Comparison of ENCODE assay signal across 19 cellular contexts in the genomic region with DNA sequence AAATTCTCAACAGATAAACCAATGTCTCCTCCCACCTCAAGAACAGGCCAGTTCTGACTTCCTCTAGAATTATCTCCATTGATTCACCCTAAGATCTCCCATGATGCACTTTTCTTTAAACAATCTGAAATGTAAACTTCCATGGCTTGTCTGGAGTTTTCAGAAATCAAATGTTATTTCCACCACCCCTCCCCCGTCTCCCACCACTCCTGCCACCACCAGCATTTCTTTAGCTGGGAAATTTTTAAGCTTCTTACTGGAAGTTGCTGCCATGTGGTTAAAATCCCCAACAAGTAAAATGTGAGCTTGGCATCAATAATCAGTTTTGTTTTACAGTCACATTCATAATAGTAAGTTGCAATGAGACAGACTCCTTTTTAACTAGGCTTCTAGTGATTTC. TPM values are rescaled to one million over a fixed set of nuclear protein-coding genes. Genes with fewer than 3 reads are reported as not detected.
A peak's percentile ranks its signal among the peaks of the same experiment; 100 is the strongest.
DNase-seq lines count a peak whose midpoint lies in the region.
"Had no signal": no experiment of that assay in that cellular context is flagged by ENCODE, and none has a peak within 500 bp of the region (broad histone marks: within the 10 kb centered on the region; RNA-seq: fewer than 3 reads in every experiment).

No MANE protein-coding gene starts in this region.

- peak overlapping the region; percentile 93 for H3K27ac ChIP-seq in GM23248
- H3K27ac ChIP-seq: neutrophil, prostate gland had no signal

- WGBS in GM23248 (ENCODE audit: low coverage in 1 of 2, low lambda C conversion rate in 2 of 2, missing lambda C conversion rate in 2 of 2), 2 experiments: 93 to 95% methylated on average over 1 of the region's 1 CpG

- peak overlapping the region; percentile 64; the same call in 1 of the 2 replicates for H3K9ac ChIP-seq in GM23248
- H3K9ac ChIP-seq: SK-N-SH had no signal

- H3K79me2 ChIP-seq in GM23248 (ENCODE audit: insufficient read depth): peaks cover 15% of the 10 kb centered on the region

- DNase-seq in GM23248 (peak; percentile 14), MV-4-11 (lab: John Stamatoyannopoulos, UW) (peak; percentile 76), amniotic epithelial cell (ENCODE audit: low read depth) (peak; percentile 49), iris pigment epithelial cell (ENCODE audit: low read depth) (peak; percentile 57), foreskin melanocyte (no peak), NCI-H146 treated with DMSO at 0.1 percent for 48 hours (lab: John Stamatoyannopoulos, UW; ENCODE audit: unreplicated experiment) (no peak)
- DNase-seq in activated CD4-positive, alpha-beta T cell treated with anti-CD3 and anti-CD28 coated beads for 48 hours: no peak
- no peak for DNase-seq in activated CD8-positive, alpha-beta memory T cell treated with anti-CD3 and anti-CD28 coated beads, Interleukin-2, amount 50 U/mL, for 48 hours
- DNase-seq: activated CD4-positive, alpha-beta memory T cell treated with anti-CD3 and anti-CD28 coated beads, Interleukin-2, amount 10 ng/mL, durations not matched to agents 7 days and 5 days; activated effector memory CD4-positive, alpha-beta T cell treated with Interleukin-2 at 50 U/mL for 16 hours; activated naive CD8-positive, alpha-beta T cell treated with anti-CD3 and anti-CD28 coated beads, Interleukin-2, amount 10 ng/mL, durations not matched to agents 7 days and 5 days; kidney; mammary epithelial cell; NCI-H1417 treated with DMSO at 0.1 percent for 48 hours; SK-N-SH; stimulated activated naive CD8-positive, alpha-beta T cell treated with anti-CD3 and anti-CD28 coated beads, Interleukin-15, amount 100 ng/mL, for 72 hours; tibial artery had no signal

- H3K9me2 ChIP-seq in GM23248 (ENCODE audit: insufficient read depth): no peaks in the 10 kb centered on the region
- H3K9me2 ChIP-seq: SK-N-SH had no signal

- no peaks in the 10 kb centered on the region for H3K36me3 ChIP-seq in GM23248 (ENCODE audit: low read depth)
- H3K36me3 ChIP-seq: neutrophil, prostate gland, tibial artery had no signal

- no peaks in the 10 kb centered on the region for H3K27me3 ChIP-seq in GM23248 (replicated peaks; ENCODE audit: insufficient read depth)
- H3K27me3 ChIP-seq: neutrophil, tibial artery had no signal

- H4K20me1 ChIP-seq in GM23248 (ENCODE audit: insufficient read depth): no peaks in the 10 kb centered on the region

- H3K4me1 ChIP-seq in GM23248 (ENCODE audit: insufficient read depth): peaks cover 69% of the 10 kb centered on the region
- H3K4me1 ChIP-seq: prostate gland had no signal

- no peaks in the 10 kb centered on the region for H3K9me3 ChIP-seq in GM23248 (ENCODE audit: low read depth)
- H3K9me3 ChIP-seq: neutrophil, prostate gland, SK-N-SH, tibial artery had no signal

- H2AFZ ChIP-seq in GM23248: no peak overlapping the region

- peaks cover 70% of the 10 kb centered on the region for H3F3A ChIP-seq in GM23248 (ENCODE audit: insufficient read depth)

- no peak overlapping the region for H3K4me3 ChIP-seq in GM23248
- H3K4me3 ChIP-seq: prostate gland, tibial artery had no signal

- H3K4me2 ChIP-seq in GM23248 (ENCODE audit: unreplicated experiment): no peak overlapping the region
- H3K4me2 ChIP-seq: SK-N-SH had no signal

- in situ Hi-C loops in GM23248 (cut with MboI): no loop called here

RNA-seq across cellular contexts. Expression of gene BASP1, which starts 32.8 kb away (rescaled TPM):
- 121 and 124 TPM in 2 replicates for total RNA-seq in GM23248 (2014; rRNA removed; shearing (Covaris generic))
- 58.4 and 60.4 TPM in 2 replicates for polyA plus RNA-seq in GM23248 (2016; fragmentation: Nextera tagmentation; extraction: Ambion mirVana)
- total RNA-seq: activated CD4-positive, alpha-beta memory T cell treated with anti-CD3 and anti-CD28 coated beads, Interleukin-2, amount 10 ng/mL, durations not matched to agents 7 days and 5 days had no signal

Comparison
In these comparisons a context has a peak if more than half of its experiments do, and no peak if none do; other contexts are left out.
1. DNase-seq: peak in GM23248 (single experiment), MV-4-11 (single experiment), amniotic epithelial cell (single experiment) and iris pigment epithelial cell (single experiment); none in activated CD4-positive, alpha-beta T cell treated with anti-CD3 and anti-CD28 coated beads for 48 hours (single experiment), foreskin melanocyte (single experiment), NCI-H146 treated with DMSO at 0.1 percent for 48 hours (single experiment) and activated CD8-positive, alpha-beta memory T cell treated with anti-CD3 and anti-CD28 coated beads, Interleukin-2, amount 50 U/mL, for 48 hours (single experiment).